ENCODE assay signal across 14 cellular contexts in genomic region chr14:73718742-73719251, GRCh38. TPM values are rescaled to one million over a fixed set of nuclear protein-coding genes. Genes with fewer than 3 reads are reported as not detected.
DNase-seq lines count a peak whose midpoint lies in the region; ATAC-seq, FAIRE-seq and TF ChIP-seq lines count a peak whose summit lies in the region.
"Had no signal": no experiment of that assay in that cellular context is flagged by ENCODE, and none has a peak within 500 bp of the region (broad histone marks: within the 10 kb centered on the region; RNA-seq: fewer than 3 reads in every experiment).

No MANE protein-coding gene starts in this region.

- H3K4me2 ChIP-seq in K562 (ENCODE audit: insufficient read depth, low read length) = no peak overlapping the region
- H3K4me2 ChIP-seq in MM.1S (ENCODE audit: low read depth, low read length) = no peak overlapping the region

- no peak for TF ChIP-seq EP300 in K562 (IDR thresholded peaks at IDR 0.05; ENCODE audit: low read length)

- H3F3A ChIP-seq in MM.1S (ENCODE audit: insufficient read depth, low read length) = no peaks in the 10 kb centered on the region

- H2AFZ ChIP-seq in K562 (ENCODE audit: low read depth, low read length) (no peak overlapping the region), MM.1S (ENCODE audit: low read length) (no peak overlapping the region)

- H3K79me2 ChIP-seq in K562 (ENCODE audit: control insufficient read depth, insufficient read depth, low read length) = peaks cover under 1% of the 10 kb centered on the region; the same call in 1 of the 3 replicates
- no peaks in the 10 kb centered on the region for H3K79me2 ChIP-seq in MM.1S (ENCODE audit: low read length)

- H3K9me3 ChIP-seq in K562 (replicated peaks; ENCODE audit: control insufficient read depth, insufficient read depth, low read depth, low read length) (no peaks in the 10 kb centered on the region), iPS-18a (ENCODE audit: control insufficient read depth, low read depth, low read length) (no peaks in the 10 kb centered on the region), psoas muscle (no peaks in the 10 kb centered on the region), MM.1S (replicated peaks; ENCODE audit: insufficient read depth, low read length) (no peaks in the 10 kb centered on the region)
- H3K9me3 ChIP-seq: BE2C had no signal

- POLR2A ChIA-PET in K562 (lab: Yijun Ruan, JAX) = no interaction called here

- H3K4me1 ChIP-seq in K562 (replicated peaks in 1 of 2; ENCODE audit: control insufficient read depth in 2 of 2, insufficient read depth in 2 of 2, low read length in 2 of 2) (peaks cover 3 to 23% of the 10 kb centered on the region in 2 experiments; a peak in 3 of 5 replicates), iPS-18a (ENCODE audit: control insufficient read depth, low read depth, low read length) (peaks cover 32% of the 10 kb centered on the region), psoas muscle (peaks cover 22% of the 10 kb centered on the region), MM.1S (ENCODE audit: low read length) (no peaks in the 10 kb centered on the region; the same call in 1 of the 2 replicates)

- H4K20me1 ChIP-seq in K562 (replicated peaks; ENCODE audit: control insufficient read depth, insufficient read depth, low read length) = no peaks in the 10 kb centered on the region; the same call in 1 of the 2 replicates
- no peaks in the 10 kb centered on the region for H4K20me1 ChIP-seq in MM.1S (ENCODE audit: insufficient read depth, low read length)

- H3K27me3 ChIP-seq in H7 (ENCODE audit: control insufficient read depth, insufficient read depth, low read length) (peaks cover 3% of the 10 kb centered on the region; the same call in 1 of the 2 replicates), K562 (ENCODE audit: control insufficient read depth in 2 of 2, insufficient read depth in 2 of 2, low read length in 2 of 2) (no peaks in the 10 kb centered on the region), iPS-18a (ENCODE audit: control insufficient read depth, insufficient read depth, low read length) (peaks cover 6% of the 10 kb centered on the region), psoas muscle (ENCODE audit: insufficient read depth in 3 of 3, low read length in 2 of 3) (no peaks in the 10 kb centered on the region), MM.1S (replicated peaks; ENCODE audit: insufficient read depth, low read length) (no peaks in the 10 kb centered on the region)
- H3K27me3 ChIP-seq: BE2C had no signal

- H3K4me3 ChIP-seq in H7 (ENCODE audit: insufficient read depth, low read depth, low read length) (peak overlapping the region; percentile 50), K562 (no peak overlapping the region), iPS-18a (ENCODE audit: low read length) (peak overlapping the region; percentile 60), psoas muscle (no peak overlapping the region), MM.1S (ENCODE audit: low read length) (no peak overlapping the region)

- peaks cover 2% of the 10 kb centered on the region for H3K36me3 ChIP-seq in H7 (replicated peaks; ENCODE audit: control insufficient read depth, insufficient read depth, low read length)
- peaks cover 83% of the 10 kb centered on the region for H3K36me3 ChIP-seq in K562 (ENCODE audit: control insufficient read depth, insufficient read depth, low read length)
- H3K36me3 ChIP-seq in iPS-18a (ENCODE audit: control insufficient read depth, low read depth, low read length) = peaks cover 11% of the 10 kb centered on the region
- H3K36me3 ChIP-seq in psoas muscle (ENCODE audit: insufficient read depth in 1 of 2, low read depth in 1 of 2) = peaks cover 12 to 81% of the 10 kb centered on the region in 2 donors
- no peaks in the 10 kb centered on the region for H3K36me3 ChIP-seq in MM.1S (replicated peaks; ENCODE audit: insufficient read depth, low read length)

- WGBS in K562 (ENCODE audit: insufficient coverage, low coverage, missing lambda C conversion rate) = 84% methylated on average over 5 of the region's 41 CpGs
- WGBS in psoas muscle, 3 donors = 77 to 80% (median 77%) methylated on average over 39 to 41 of the region's 41 CpGs

- intact Hi-C loops in K562 (cut with micrococcal nuclease) (no loop called here), psoas muscle (cut with DNase I) (no loop called here)

- H3K9ac ChIP-seq in K562 (ENCODE audit: insufficient read depth in 1 of 2, low read depth in 2 of 2, low read length in 2 of 2) = no peak overlapping the region
- H3K9ac ChIP-seq in iPS-18a (ENCODE audit: low read length) = peak overlapping the region; percentile 40
- no peak overlapping the region for H3K9ac ChIP-seq in MM.1S (ENCODE audit: low read length)

- TF ChIP-seq RAD21 in K562 (CRISPR knock-in tag; conservative IDR thresholded peaks at IDR 0.05 in 1 of 2, IDR thresholded peaks at IDR 0.05 in 1 of 2) = no peak

- DNase-seq in H7 (peak; percentile 96), K562 (ENCODE audit: extremely low read depth in 1 of 4, low spot score in 3 of 4) (no peak), psoas muscle (no peak), MM.1S (no peak), T-helper 9 cell (no peak)
- DNase-seq: activated CD4-positive, alpha-beta T cell treated with anti-CD3 and anti-CD28 coated beads for 48 hours; BE2C; GF-D8; NCI-H510A treated with DMSO at 0.1 percent for 48 hours had no signal

- ATAC-seq in K562 = no peak
- no peak for ATAC-seq in psoas muscle
- ATAC-seq in GM21528 (IDR thresholded peaks at IDR 0.05; ENCODE audit: low FRiP score, unreplicated experiment) = no peak
- no peak for ATAC-seq in GM21367 (IDR thresholded peaks at IDR 0.05; ENCODE audit: unreplicated experiment)

- CTCF ChIA-PET in K562 (lab: Yijun Ruan, JAX; ENCODE audit: low intra/inter-chr PET ratio) = no interaction called here

- FAIRE-seq in K562 (lab: Jason Lieb, UNC) = no peak
- FAIRE-seq: H54, keratinocyte had no signal

- no peak for TF ChIP-seq CTCF in K562 (IDR thresholded peaks at IDR 0.05 in 2 of 3, conservative IDR thresholded peaks at IDR 0.05 in 1 of 3; ENCODE audit: insufficient read depth in 2 of 3, low read depth in 1 of 3, low read length in 3 of 3)
- TF ChIP-seq CTCF in psoas muscle (IDR thresholded peaks at IDR 0.05) = no peak
- TF ChIP-seq CTCF in MM.1S (IDR thresholded peaks at IDR 0.05; ENCODE audit: low read length) = no peak

- BruUV-seq in K562 (replicated peaks; lab: Mats Ljungman, UMichigan) = no TSS peak

- in situ Hi-C loops in K562 (cut with MboI) = no loop called here

- H3K27ac ChIP-seq in K562 (ENCODE audit: extremely low read depth, low read depth, low read length) (no peak overlapping the region), iPS-18a (ENCODE audit: low read length) (no peak overlapping the region), psoas muscle (peak overlapping the region; percentile 62), MM.1S (ENCODE audit: low read length) (no peak overlapping the region)

- H3K9me2 ChIP-seq in MM.1S (replicated peaks; ENCODE audit: insufficient read depth, low read length) = no peaks in the 10 kb centered on the region

- no peak for TF ChIP-seq POLR2A in K562 (conservative IDR thresholded peaks at IDR 0.05)

- H3K9me1 ChIP-seq in K562 (ENCODE audit: control insufficient read depth, insufficient read depth, low read length) = no peaks in the 10 kb centered on the region

TF ChIP-seq in K562, 482 proteins besides CTCF, POLR2A, EP300 and RAD21 (continues in another document):
- TF ChIP-seq USF2 (CRISPR knock-in tag; IDR thresholded peaks at IDR 0.05) (no peak), RBFOX2 (IDR thresholded peaks at IDR 0.05; ENCODE audit: low read depth, low read length) (no peak), DIDO1 (tag; IDR thresholded peaks at IDR 0.05; ENCODE audit: low read depth) (no peak)
- TF ChIP-seq, protein P1, sequence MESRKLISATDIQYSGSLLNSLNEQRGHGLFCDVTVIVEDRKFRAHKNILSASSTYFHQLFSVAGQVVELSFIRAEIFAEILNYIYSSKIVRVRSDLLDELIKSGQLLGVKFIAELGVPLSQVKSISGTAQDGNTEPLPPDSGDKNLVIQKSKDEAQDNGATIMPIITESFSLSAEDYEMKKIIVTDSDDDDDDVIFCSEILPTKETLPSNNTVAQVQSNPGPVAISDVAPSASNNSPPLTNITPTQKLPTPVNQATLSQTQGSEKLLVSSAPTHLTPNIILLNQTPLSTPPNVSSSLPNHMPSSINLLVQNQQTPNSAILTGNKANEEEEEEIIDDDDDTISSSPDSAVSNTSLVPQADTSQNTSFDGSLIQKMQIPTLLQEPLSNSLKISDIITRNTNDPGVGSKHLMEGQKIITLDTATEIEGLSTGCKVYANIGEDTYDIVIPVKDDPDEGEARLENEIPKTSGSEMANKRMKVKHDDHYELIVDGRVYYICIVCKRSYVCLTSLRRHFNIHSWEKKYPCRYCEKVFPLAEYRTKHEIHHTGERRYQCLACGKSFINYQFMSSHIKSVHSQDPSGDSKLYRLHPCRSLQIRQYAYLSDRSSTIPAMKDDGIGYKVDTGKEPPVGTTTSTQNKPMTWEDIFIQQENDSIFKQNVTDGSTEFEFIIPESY (CRISPR knock-in tag; IDR thresholded peaks at IDR 0.05) = peak; percentile 83

RNA-seq across cellular contexts. Expression of gene PNMA1, which starts 4.6 kb away (rescaled TPM):
- 18.0 and 18.1 TPM in 2 replicates for total RNA-seq in H7 (2014; rRNA removed; shearing (Covaris generic))
- total RNA-seq in K562 (2011; cell fraction: chromatin; rRNA removed; ENCODE audit: low replicate concordance) = 5.1 and 6.7 TPM in 2 replicates
- total RNA-seq in K562 (2011; cell fraction: nucleolus; rRNA removed) = 6.8 and 8.0 TPM in 2 replicates
- total RNA-seq in K562 (2011; cell fraction: nucleoplasm; rRNA removed) = 8.8 and 9.7 TPM in 2 replicates
- 4.6 and 4.7 TPM in 2 replicates for total RNA-seq in K562 (2014; rRNA removed)
- 7.9 and 8.7 TPM in 2 replicates for total RNA-seq in K562 (2014; rRNA removed; fragmentation: Illumina TruSeq; extraction: Trizol)
- total RNA-seq in K562 (2015; rRNA removed; fragmentation: Illumina TruSeq; extraction: Trizol) = 6.6 and 7.1 TPM in 2 replicates
- total RNA-seq in K562 (2021) = 24.8 and 26.4 TPM in 2 replicates
- polyA plus RNA-seq in K562 (2011; rRNA removed) = 7.5 and 11.3 TPM in 2 replicates
- polyA plus RNA-seq in K562 (2011; cell fraction: cytosol; rRNA removed) = 6.3 and 7.9 TPM in 2 replicates
- polyA plus RNA-seq in K562 (2011; cell fraction: nucleus; rRNA removed) = 6.2 and 6.9 TPM in 2 replicates
- 18.6 and 26.5 TPM in 2 replicates for polyA plus RNA-seq in K562 (2012)
- polyA plus RNA-seq in K562 (2014; fragmentation: Illumina TruSeq; extraction: Trizol) = 15.5 and 15.7 TPM in 2 replicates
- 1 to 10 TPM; 1.7 to 2.4 TPM for polyA plus RNA-seq in K562 (2014; fragmentation: Nextera tagmentation; extraction: Ambion mirVana)
- polyA plus RNA-seq in K562 (2014; rRNA removed) = 12.7 and 15.1 TPM in 2 replicates
- polyA minus RNA-seq in K562 (2011; rRNA and poly(A)+ RNA removed) = 6.4 and 9.0 TPM in 2 replicates
- polyA minus RNA-seq in K562 (2011; cell fraction: cytosol; rRNA and poly(A)+ RNA removed) = 4.3 and 7.6 TPM in 2 replicates
- 3.3 and 3.4 TPM in 2 replicates for polyA minus RNA-seq in K562 (2011; cell fraction: nucleus; rRNA and poly(A)+ RNA removed)
- total RNA-seq in psoas muscle = 10 to 100 TPM in 3 of 4 donors, 1 to 10 TPM in 1; 9.3 to 27.0 (median 17.0) TPM
- polyA plus RNA-seq in psoas muscle = 10 to 100 TPM; 11.0 to 28.8 (median 19.6) TPM

Comparison
In these comparisons a context has a peak if more than half of its experiments do, and no peak if none do; other contexts are left out.
1. H3K4me3 ChIP-seq: peak in H7 (single experiment) and iPS-18a (single experiment); none in K562 (single experiment), psoas muscle (single experiment) and MM.1S (single experiment).